ENCODE assay signal across 5 cellular contexts in the genomic region with DNA sequence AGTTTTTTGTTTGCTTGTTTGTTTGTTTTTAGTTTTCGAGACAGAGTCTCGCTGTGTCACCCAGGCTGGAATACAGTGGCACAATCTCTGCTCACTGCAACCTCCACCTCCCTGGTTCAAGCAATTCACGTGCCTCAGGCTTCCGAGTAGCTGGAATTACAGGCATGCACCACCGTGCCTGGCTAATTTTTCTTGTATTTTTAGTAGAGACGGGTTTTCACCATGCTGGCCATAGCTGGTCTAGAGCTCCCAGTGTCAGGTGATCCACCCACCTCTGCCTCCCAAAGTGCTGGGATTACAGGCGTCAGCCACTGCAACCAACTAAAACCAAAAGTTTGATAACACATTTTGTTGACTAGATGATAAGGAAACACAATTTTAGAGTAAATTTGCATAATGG.
"Had no signal": no experiment of that assay in that cellular context is flagged by ENCODE, and none has a peak within 500 bp of the region (broad histone marks: within the 10 kb centered on the region; RNA-seq: fewer than 3 reads in every experiment).

No MANE protein-coding gene starts in this region.

- ATAC-seq: GM23338, HepG2 had no signal

- H3K4me3 ChIP-seq: GM23338 had no signal

- H3K27ac ChIP-seq: HL-60 had no signal

- DNase-seq: H9, HCEC 1CT had no signal

- H3K4me2 ChIP-seq: GM23338 had no signal

- H2AFZ ChIP-seq: GM23338 had no signal
